Comparison of ENCODE assay signal across 20 cellular contexts in the genomic region with DNA sequence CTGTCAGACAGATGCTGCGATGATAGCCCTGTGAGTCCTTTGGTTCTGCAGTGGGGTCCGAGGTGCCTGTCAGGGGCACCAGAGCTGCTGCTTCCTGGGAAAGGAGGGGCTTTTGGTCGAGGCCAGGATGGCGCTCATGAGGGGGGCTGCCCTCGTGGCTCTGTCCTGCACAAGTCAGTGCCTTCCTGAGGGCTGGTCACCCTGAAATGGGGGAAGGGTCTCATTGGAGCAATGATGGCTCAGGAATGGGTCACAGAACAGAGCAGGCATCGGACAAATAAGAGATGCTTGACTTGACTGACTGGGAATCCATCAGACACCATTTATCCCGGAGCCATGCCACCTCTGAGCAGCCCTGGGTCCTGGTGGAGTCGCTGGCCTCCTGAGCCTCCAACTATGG.
DNase-seq lines count a peak whose midpoint lies in the region; ATAC-seq and TF ChIP-seq lines count a peak whose summit lies in the region.
"Had no signal": no experiment of that assay in that cellular context is flagged by ENCODE, and none has a peak within 500 bp of the region (broad histone marks: within the 10 kb centered on the region; RNA-seq: fewer than 3 reads in every experiment).

No MANE protein-coding gene starts in this region.

- peak overlapping the region; percentile 10 for H2BK15ac ChIP-seq in neuronal stem cell (ENCODE audit: low read length)

- H3K9ac ChIP-seq in neuronal stem cell (ENCODE audit: low read depth, low read length, poor library complexity), result no peak overlapping the region

- no peak overlapping the region for H3K14ac ChIP-seq in neuronal stem cell (ENCODE audit: low read length)

- no peak overlapping the region for H3K27ac Mint-ChIP-seq in type B pancreatic cell

- H3K36me3 ChIP-seq in H7 (replicated peaks; ENCODE audit: control insufficient read depth, insufficient read depth, low read length) (no peaks in the 10 kb centered on the region), neuronal stem cell (replicated peaks in 1 of 2; ENCODE audit: control insufficient read depth in 2 of 2, insufficient read depth in 2 of 2, low read length in 2 of 2) (no peaks in the 10 kb centered on the region)
- H3K36me3 ChIP-seq: SJCRH30 had no signal

- no peaks in the 10 kb centered on the region for H3K9me3 Mint-ChIP-seq in type B pancreatic cell

- ATAC-seq in GM19324 (IDR thresholded peaks at IDR 0.05; ENCODE audit: low FRiP score, unreplicated experiment), result no peak

- H3K9me3 ChIP-seq in neuronal stem cell (replicated peaks in 1 of 2; ENCODE audit: control insufficient read depth in 2 of 2, insufficient read depth in 1 of 2, low read depth in 1 of 2, low read length in 2 of 2), result no peaks in the 10 kb centered on the region
- H3K9me3 ChIP-seq: SJCRH30 had no signal

- H3K27me3 Mint-ChIP-seq in type B pancreatic cell, result no peaks in the 10 kb centered on the region

- H3K27ac ChIP-seq in neuronal stem cell (replicated peaks; ENCODE audit: low read length), result no peak overlapping the region
- H3K27ac ChIP-seq: SJCRH30 had no signal

- H3K23ac ChIP-seq in neuronal stem cell (ENCODE audit: low read depth, low read length, poor library complexity), result no peak overlapping the region

- H2AFZ ChIP-seq in neuronal stem cell (ENCODE audit: low read length), result no peak overlapping the region

- no peak overlapping the region for H3K4me3 ChIP-seq in H7 (ENCODE audit: insufficient read depth, low read depth, low read length)
- no peak overlapping the region for H3K4me3 ChIP-seq in neuronal stem cell (ENCODE audit: low read length in 2 of 2)
- H3K4me3 ChIP-seq: SJCRH30 had no signal

- no peak overlapping the region for H3K4ac ChIP-seq in neuronal stem cell (ENCODE audit: low read length)

- H3K4me1 Mint-ChIP-seq in type B pancreatic cell (ENCODE audit: unreplicated experiment), result peaks cover 14% of the 10 kb centered on the region

- no peak overlapping the region for H2AK5ac ChIP-seq in neuronal stem cell (ENCODE audit: low read depth, low read length)

- no peak overlapping the region for H4K8ac ChIP-seq in neuronal stem cell (ENCODE audit: low read depth, low read length)

- TF ChIP-seq CTCF in type B pancreatic cell (conservative IDR thresholded peaks at IDR 0.05), result no peak

- H2BK5ac ChIP-seq in neuronal stem cell (ENCODE audit: low read length), result no peak overlapping the region

- no peak overlapping the region for H3K4me3 Mint-ChIP-seq in type B pancreatic cell
- H3K4me3 Mint-ChIP-seq: CD14-positive monocyte had no signal

- no peaks in the 10 kb centered on the region for H3K36me3 Mint-ChIP-seq in type B pancreatic cell

- H3K18ac ChIP-seq in neuronal stem cell (ENCODE audit: low read length), result no peak overlapping the region

- H2BK120ac ChIP-seq in neuronal stem cell (ENCODE audit: low read depth, low read length), result no peak overlapping the region

- H2BK12ac ChIP-seq in neuronal stem cell (ENCODE audit: low read length), result no peak overlapping the region

- H3K27me3 ChIP-seq in H7 (ENCODE audit: control insufficient read depth, insufficient read depth, low read length) (no peaks in the 10 kb centered on the region), neuronal stem cell (ENCODE audit: control insufficient read depth in 3 of 3, insufficient read depth in 3 of 3, low read depth in 1 of 3, low read length in 3 of 3) (peaks cover 0 to 7% (median 0%) of the 10 kb centered on the region in 3 experiments)
- H3K27me3 ChIP-seq: SJCRH30 had no signal

- WGBS in neuronal stem cell (ENCODE audit: extremely low coverage in 2 of 2, insufficient read length in 2 of 2, insufficient replicate concordance in 1 of 2), 2 donors, result no CpG with 5 or more reads among the region's 8 CpGs

- peak; percentile 17 for DNase-seq in activated CD8-positive, alpha-beta memory T cell treated with anti-CD3 and anti-CD28 coated beads, Interleukin-2, amount 50 U/mL, for 48 hours
- DNase-seq in activated CD8-positive, alpha-beta memory T cell treated with anti-CD3 and anti-CD28 coated beads for 24 hours, result no peak
- peak; percentile 33 for DNase-seq in H7
- no peak for DNase-seq in neuronal stem cell (ENCODE audit: low spot score)
- peak; percentile 51 for DNase-seq in type B pancreatic cell (ENCODE audit: extremely low spot score, unreplicated experiment)
- DNase-seq in RKO (ENCODE audit: low spot score), result no peak
- DNase-seq: 8988T; DMS53; GDM1; Karpas-422; MV-4-11; NCI-H1105 treated with DMSO at 0.1 percent for 48 hours; NCI-H2029 treated with DMSO at 0.1 percent for 48 hours; NCI-H226; NCI-H510A treated with DMSO at 0.1 percent for 48 hours; NCI-H774; NK-92 treated with Interleukin-12 subunit alpha and Interleukin-12 subunit beta, amount 100 ng/mL, for 24 hours; SJCRH30 had no signal

- no peak overlapping the region for H4K91ac ChIP-seq in neuronal stem cell (ENCODE audit: low read depth, low read length, poor library complexity)

- no peaks in the 10 kb centered on the region for H3K79me1 ChIP-seq in neuronal stem cell (ENCODE audit: low read depth, low read length)

- no peak overlapping the region for H3K4me2 ChIP-seq in neuronal stem cell (ENCODE audit: insufficient read depth, low read length, poor library complexity, severe bottlenecking)

- H3K4me1 ChIP-seq in neuronal stem cell (ENCODE audit: control insufficient read depth in 2 of 2, insufficient read depth in 1 of 2, low read depth in 1 of 2, low read length in 2 of 2), result peaks cover 0 to 2% of the 10 kb centered on the region in 2 donors
- H3K4me1 ChIP-seq: SJCRH30 had no signal

Comparison
In these comparisons a context has a peak if more than half of its experiments do, and no peak if none do; other contexts are left out.
1. DNase-seq: peak in activated CD8-positive, alpha-beta memory T cell treated with anti-CD3 and anti-CD28 coated beads, Interleukin-2, amount 50 U/mL, for 48 hours (single experiment), H7 (single experiment) and type B pancreatic cell (single experiment); none in activated CD8-positive, alpha-beta memory T cell treated with anti-CD3 and anti-CD28 coated beads for 24 hours (single experiment), neuronal stem cell (single experiment) and RKO (single experiment).